Comparison of ENCODE assay signal across 9 cellular contexts in the genomic region with DNA sequence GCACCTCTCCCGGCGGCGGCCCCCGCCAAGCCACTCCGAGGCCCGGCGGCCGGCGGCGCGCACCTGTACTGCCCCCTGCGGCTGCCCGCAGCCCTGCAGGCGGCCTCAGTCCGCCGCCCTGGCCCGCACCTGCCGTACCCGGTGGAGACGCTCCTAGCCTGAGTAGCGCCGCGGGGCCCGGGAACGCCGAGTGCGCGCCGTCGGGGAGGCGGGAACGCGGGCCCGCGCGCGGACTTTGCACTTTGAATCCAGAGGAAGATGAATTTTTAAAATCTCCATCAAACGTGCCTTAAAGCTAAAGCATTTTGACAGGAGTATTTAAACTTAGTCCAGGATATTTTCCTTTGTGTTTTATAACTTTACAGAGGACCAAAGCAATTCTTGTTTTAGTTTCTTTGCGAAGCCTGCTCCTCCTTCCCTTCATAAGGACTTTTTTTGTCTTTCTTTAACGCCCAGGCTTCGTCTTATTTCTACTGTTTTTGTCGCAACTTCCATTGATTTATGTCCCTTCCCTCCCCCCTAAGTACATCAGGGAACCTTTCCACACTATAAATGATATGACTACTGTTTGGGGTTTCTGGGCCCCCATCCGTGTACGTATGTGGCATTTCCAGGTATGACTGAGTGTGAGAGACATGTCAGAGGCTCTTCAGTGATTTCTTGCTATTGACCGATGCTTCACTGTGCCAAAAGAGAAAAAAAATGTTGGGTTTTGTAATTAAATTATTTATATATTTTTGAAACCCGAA. TPM values are rescaled to one million over a fixed set of nuclear protein-coding genes. Genes with fewer than 3 reads are reported as not detected.
A peak's percentile ranks its signal among the peaks of the same experiment; 100 is the strongest.
DNase-seq lines count a peak whose midpoint lies in the region; ATAC-seq and TF ChIP-seq lines count a peak whose summit lies in the region.
"Had no signal": no experiment of that assay in that cellular context is flagged by ENCODE, and none has a peak within 500 bp of the region (broad histone marks: within the 10 kb centered on the region; RNA-seq: fewer than 3 reads in every experiment).

No MANE protein-coding gene starts in this region.

- TF ChIP-seq CTCF in esophagus squamous epithelium (IDR thresholded peaks at IDR 0.05): peak in 5 of 6 experiments; percentile 41 to 94 (median 85)
- peak in 1 of 4 experiments; percentile 33 for TF ChIP-seq CTCF in sigmoid colon (IDR thresholded peaks at IDR 0.05)

- WGBS in esophagus squamous epithelium, 2 donors: 8 to 13% methylated on average over 17 to 20 of the region's 46 CpGs
- 5 to 7% methylated on average over 46 of the region's 46 CpGs for WGBS in sigmoid colon, 2 donors

- no peak for ATAC-seq in GM18511 (IDR thresholded peaks at IDR 0.05; ENCODE audit: unreplicated experiment)

- no peak for TF ChIP-seq EP300 in sigmoid colon (IDR thresholded peaks at IDR 0.05)

- TF ChIP-seq POLR2A in esophagus squamous epithelium (IDR thresholded peaks at IDR 0.05): peak in 1 of 4 donors; percentile 40
- no peak for TF ChIP-seq POLR2A in sigmoid colon (IDR thresholded peaks at IDR 0.05)

- H3K27ac ChIP-seq in SJSA1 (no peak overlapping the region), esophagus squamous epithelium (peak overlapping the region; percentile 66 to 95 (median 90)), sigmoid colon (peak overlapping the region in 1 of 4 donors; percentile 52)
- H3K27ac ChIP-seq: gastrocnemius medialis had no signal

- peaks cover 36% of the 10 kb centered on the region for H3K4me1 ChIP-seq in SJSA1 (replicated peaks)
- H3K4me1 ChIP-seq in esophagus squamous epithelium: peaks cover 7 to 61% (median 9%) of the 10 kb centered on the region in 3 donors
- peaks cover 0 to 41% (median 32%) of the 10 kb centered on the region in 4 donors for H3K4me1 ChIP-seq in sigmoid colon

- no peaks in the 10 kb centered on the region for H3K27me3 ChIP-seq in SJSA1 (replicated peaks)
- peaks cover 0 to 76% (median 0%) of the 10 kb centered on the region in 4 donors for H3K27me3 ChIP-seq in esophagus squamous epithelium
- peaks cover 20 to 71% (median 50%) of the 10 kb centered on the region in 3 donors for H3K27me3 ChIP-seq in sigmoid colon

- H3K36me3 ChIP-seq in SJSA1 (no peaks in the 10 kb centered on the region), esophagus squamous epithelium (no peaks in the 10 kb centered on the region), sigmoid colon (no peaks in the 10 kb centered on the region)
- H3K36me3 ChIP-seq: gastrocnemius medialis had no signal

- peak; percentile 6 for DNase-seq in NCI-H2227 (lab: John Stamatoyannopoulos, UW; ENCODE audit: unreplicated experiment)
- DNase-seq in NCI-H2227 treated with DMSO at 0.1 percent for 48 hours (lab: John Stamatoyannopoulos, UW): no peak
- no peak for DNase-seq in SJSA1 (ENCODE audit: low read depth in 1 of 2, low spot score in 2 of 2)
- DNase-seq in esophagus squamous epithelium (lab: John Stamatoyannopoulos, UW): no peak
- no peak for DNase-seq in sigmoid colon
- no peak for DNase-seq in activated gamma-delta T cell treated with Interleukin-2 at 50 U/mL for 16 hours
- DNase-seq in COR-L47 (lab: John Stamatoyannopoulos, UW): no peak
- DNase-seq: gastrocnemius medialis had no signal

- 0 out of 2 replicates have a peak, but pooled peaks cover 3% of the 10 kb centered on the region for H3K9me3 ChIP-seq in SJSA1 (replicated peaks)
- H3K9me3 ChIP-seq in esophagus squamous epithelium: no peaks in the 10 kb centered on the region
- H3K9me3 ChIP-seq in sigmoid colon: no peaks in the 10 kb centered on the region
- H3K9me3 ChIP-seq: gastrocnemius medialis had no signal

- intact Hi-C loops in esophagus squamous epithelium (cut with DNase I) (no loop called here), sigmoid colon (cut with DNase I) (no loop called here)

- H3K4me3 ChIP-seq in SJSA1 (peak overlapping the region; percentile 48), esophagus squamous epithelium (peak overlapping the region; percentile 62 to 75 (median 66)), sigmoid colon (peak overlapping the region in 3 of 4 donors; percentile 16 to 40 (median 17))
- H3K4me3 ChIP-seq: gastrocnemius medialis had no signal

RNA-seq across cellular contexts. Expression of gene FOXQ1, which starts 2.0 kb away (rescaled TPM):
- 0.66 and 2.0 TPM in 2 replicates for total RNA-seq in SJSA1 (2014; rRNA removed; shearing (Covaris generic))
- total RNA-seq in esophagus squamous epithelium (10 to 100 TPM in 3 of 4 donors, 1 to 10 TPM in 1; 8.1 to 13.0 (median 10.7) TPM), sigmoid colon (under 1 TPM in 1 of 4 donors, not detected in 3; 0.33 TPM)
- under 1 TPM in 2 of 3 donors, not detected in 1; 0.34 to 0.60 TPM for polyA plus RNA-seq in sigmoid colon
